ENCODE assay signal across 8 cellular contexts in the genomic region with DNA sequence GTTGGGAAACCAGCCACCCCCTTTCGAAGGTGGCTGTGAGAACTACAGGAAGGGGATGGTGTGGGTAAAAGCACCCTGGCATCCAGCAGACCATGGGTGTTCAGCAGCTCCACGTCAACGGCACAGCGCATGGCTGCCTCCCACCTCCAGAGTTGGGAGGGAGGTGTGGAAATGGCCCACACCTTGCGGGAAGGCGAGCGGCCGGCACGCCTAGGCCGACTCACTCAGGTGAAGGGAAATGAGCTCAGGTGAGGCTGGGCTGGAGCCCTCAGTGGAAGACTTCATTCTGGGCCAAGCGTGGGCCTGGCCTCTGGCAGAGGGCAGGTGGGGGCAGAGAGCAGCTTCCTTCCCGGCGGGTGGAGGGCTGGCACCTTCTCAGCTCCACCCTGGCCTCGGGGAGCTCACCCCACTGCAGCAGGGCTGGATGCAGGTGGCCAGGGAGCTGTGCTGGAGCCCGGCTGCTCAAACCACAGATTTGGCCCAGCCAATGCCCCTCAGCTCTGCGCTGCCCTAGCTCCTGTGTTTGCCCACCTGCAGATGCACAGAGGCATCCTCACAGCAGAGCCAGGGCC. TPM values are rescaled to one million over a fixed set of nuclear protein-coding genes. Genes with fewer than 3 reads are reported as not detected.
DNase-seq lines count a peak whose midpoint lies in the region; ATAC-seq and TF ChIP-seq lines count a peak whose summit lies in the region.

No MANE protein-coding gene starts in this region.

- peak overlapping the region; percentile 15 for H2AFZ ChIP-seq in mammary epithelial cell (ENCODE audit: low read depth, low read length)

- H4K20me1 ChIP-seq in mammary epithelial cell (ENCODE audit: insufficient read depth, low read length), result no peaks in the 10 kb centered on the region

- H3K4me2 ChIP-seq in mammary epithelial cell (ENCODE audit: insufficient read depth, low read depth, low read length), result peak overlapping the region; percentile 50

- H3K4me1 ChIP-seq in mammary epithelial cell (ENCODE audit: insufficient read depth, low read length), result peaks cover 82% of the 10 kb centered on the region
- peaks cover 36 to 43% of the 10 kb centered on the region in 2 donors for H3K4me1 ChIP-seq in gastrocnemius medialis

- H3K9me3 ChIP-seq in mammary epithelial cell (replicated peaks; ENCODE audit: insufficient read depth, low read length) (no peaks in the 10 kb centered on the region), gastrocnemius medialis (no peaks in the 10 kb centered on the region), MG63 (no peaks in the 10 kb centered on the region)

- DNase-seq in Right ventricle myocardium inferior (ENCODE audit: missing footprints) (peak; percentile 57), left cardiac atrium (no peak), NB4 (ENCODE audit: low read depth) (no peak), mammary epithelial cell (peak; percentile 76), gastrocnemius medialis (no peak), amygdala (lab: John Stamatoyannopoulos, UW) (no peak), EL (no peak), MG63 (no peak)

- intact Hi-C loops in Right ventricle myocardium inferior (cut with DNase I), result loop anchor here (2.0 kb wide), 1 partner anchor 18 kb away; no protein-coding TSS in a partner anchor
- intact Hi-C loops in left cardiac atrium (cut with DNase I), result no loop called here
- intact Hi-C loops in mammary epithelial cell (cut with micrococcal nuclease), result loop anchor here (10.0 kb wide), 1 partner anchor 728 kb away; no protein-coding TSS in a partner anchor
- intact Hi-C loops in gastrocnemius medialis (cut with DNase I; ENCODE audit: low total_unique reads), result no loop called here

- CTCF ChIA-PET in mammary epithelial cell (lab: Charles Lee; ENCODE audit: low non-redundant PET), result interaction anchor here (0.6 to 1.2 kb wide), 4 partner anchors 14 to 1651 kb away, joined by 3 to 4 read pairs (median 4); a partner anchor contains a TSS

- H3K79me2 ChIP-seq in mammary epithelial cell (ENCODE audit: insufficient read depth, low read length), result peaks cover 88% of the 10 kb centered on the region

- H3K27me3 ChIP-seq in mammary epithelial cell (ENCODE audit: insufficient read depth, low read length) (no peaks in the 10 kb centered on the region), gastrocnemius medialis (no peaks in the 10 kb centered on the region), MG63 (no peaks in the 10 kb centered on the region)

- dilution Hi-C loops in mammary epithelial cell (cut with HindIII; ENCODE audit: low sequenced_read_pairs), result no loop called here

- no peak for TF ChIP-seq CTCF in NB4 (IDR thresholded peaks at IDR 0.05; ENCODE audit: low read depth, low read length)
- no peak for TF ChIP-seq CTCF in mammary epithelial cell (conservative IDR thresholded peaks at IDR 0.05 in 1 of 2, IDR thresholded peaks at IDR 0.05 in 1 of 2; ENCODE audit: extremely low read depth in 1 of 2, insufficient read depth in 1 of 2, low read depth in 1 of 2, low read length in 2 of 2)
- no peak for TF ChIP-seq CTCF in gastrocnemius medialis (IDR thresholded peaks at IDR 0.05 in 4 of 5, conservative IDR thresholded peaks at IDR 0.05 in 1 of 5)

- no TSS peak for BruUV-seq in mammary epithelial cell (replicated peaks; lab: Mats Ljungman, UMichigan)

- H3K27ac ChIP-seq in mammary epithelial cell (ENCODE audit: insufficient read depth, low read depth, low read length) (peak overlapping the region; percentile 90), gastrocnemius medialis (peak overlapping the region; percentile 48 to 72 (median 70))

- TF ChIP-seq POLR2A in NB4 (IDR thresholded peaks at IDR 0.05; ENCODE audit: extremely low read depth, insufficient read length) (no peak), gastrocnemius medialis (IDR thresholded peaks at IDR 0.05) (no peak)

- 0% methylated on average over 11 of the region's 16 CpGs for WGBS in mammary epithelial cell (ENCODE audit: low coverage, missing lambda C conversion rate)

- H3K36me3 ChIP-seq in mammary epithelial cell (ENCODE audit: insufficient read depth, low read length), result no peaks in the 10 kb centered on the region
- H3K36me3 ChIP-seq in gastrocnemius medialis, result no peaks in the 10 kb centered on the region
- no peaks in the 10 kb centered on the region for H3K36me3 ChIP-seq in MG63

- ATAC-seq in Right ventricle myocardium inferior, result no peak
- no peak for ATAC-seq in left cardiac atrium
- ATAC-seq in gastrocnemius medialis, result no peak

- H3K4me3 ChIP-seq in NB4 (ENCODE audit: low read depth, low read length) (peak overlapping the region; percentile 23), mammary epithelial cell (replicated peaks in 1 of 3; ENCODE audit: insufficient read depth in 1 of 3, low read depth in 2 of 3, low read length in 3 of 3) (peak overlapping the region in 1 of 3 experiments; percentile 1), gastrocnemius medialis (no peak overlapping the region), MG63 (no peak overlapping the region)

- peak overlapping the region; percentile 47 for H3K9ac ChIP-seq in mammary epithelial cell (ENCODE audit: insufficient read depth, low read length)

- in situ Hi-C loops in mammary epithelial cell (cut with MboI; ENCODE audit: low sequenced_read_pairs in 2 of 2) (no loop called here), gastrocnemius medialis (cut with MboI; ENCODE audit: low sequenced_read_pairs in 4 of 4) (no loop called here)

RNA-seq across cellular contexts. Expression of a gene that starts 24.8 kb away (rescaled TPM):
- 31.2 TPM for total RNA-seq in Right ventricle myocardium inferior
- 10 to 100 TPM; 23.4 to 31.2 TPM for total RNA-seq in left cardiac atrium
- 10 to 100 TPM; 24.0 to 41.4 TPM for total RNA-seq in mammary epithelial cell
- 35.3 TPM for polyA plus RNA-seq in mammary epithelial cell
- polyA minus RNA-seq in mammary epithelial cell, result 24.8 TPM
- total RNA-seq in gastrocnemius medialis, result 10 to 100 TPM; 22.8 to 35.3 (median 31.4) TPM
- total RNA-seq in MG63 (2014; rRNA removed; shearing (Covaris generic); ENCODE audit: low replicate concordance), result 5.3 and 23.6 TPM in 2 replicates

RNA-seq across cellular contexts. Expression of a gene that starts 29.3 kb away (rescaled TPM):
- total RNA-seq in Right ventricle myocardium inferior, result 5.2 TPM
- total RNA-seq in left cardiac atrium, result 1 to 10 TPM; 3.4 to 6.4 TPM
- 100 to 1,000 TPM in 1 of 2 donors, 10 to 100 TPM in 1; 94.8 to 304 TPM for total RNA-seq in mammary epithelial cell
- 66.9 TPM for polyA plus RNA-seq in mammary epithelial cell
- polyA minus RNA-seq in mammary epithelial cell, result 116 TPM
- total RNA-seq in gastrocnemius medialis, result 10 to 100 TPM in 1 of 4 donors, 1 to 10 TPM in 3; 2.1 to 16.3 (median 5.7) TPM
- total RNA-seq in MG63 (2014; rRNA removed; shearing (Covaris generic); ENCODE audit: low replicate concordance), result 3.9 and 4.3 TPM in 2 replicates

Comparison
In these comparisons a context has a peak if more than half of its experiments do, and no peak if none do; other contexts are left out.
1. DNase-seq: peak in Right ventricle myocardium inferior (single experiment) and mammary epithelial cell (single experiment); none in left cardiac atrium (single experiment), NB4 (single experiment), gastrocnemius medialis (0 of 2), amygdala (0 of 56), EL (single experiment) and MG63 (single experiment).
2. intact Hi-C loops: an anchor here in Right ventricle myocardium inferior (2.0 kb wide) and mammary epithelial cell (10.0 kb wide); none called in left cardiac atrium and gastrocnemius medialis.
3. RNA of a gene that starts 29.3 kb away (total RNA-seq): 94.8 to 304 TPM in mammary epithelial cell; 2.1 to 16.3 TPM in gastrocnemius medialis, 3.4 to 6.4 TPM in left cardiac atrium, 5.2 TPM in Right ventricle myocardium inferior (single experiment) and 3.9 to 4.3 TPM in MG63; every median in the first group is over 4 times any median in the second.